In genomic region chr3:136184703-136185102, GRCh38 we compare ENCODE assay signal across 25 cellular contexts. TPM values are rescaled to one million over a fixed set of nuclear protein-coding genes. Genes with fewer than 3 reads are reported as not detected.
DNase-seq lines count a peak whose midpoint lies in the region; ATAC-seq, FAIRE-seq and TF ChIP-seq lines count a peak whose summit lies in the region.
"Had no signal": no experiment of that assay in that cellular context is flagged by ENCODE, and none has a peak within 500 bp of the region (broad histone marks: within the 10 kb centered on the region; RNA-seq: fewer than 3 reads in every experiment).

No MANE protein-coding gene starts in this region.

- no peak overlapping the region for H3K9ac ChIP-seq in astrocyte (ENCODE audit: low read length)

- TF ChIP-seq CTCF in astrocyte (IDR thresholded peaks at IDR 0.05; ENCODE audit: insufficient read depth, low read depth, low read length) (no peak), testis (IDR thresholded peaks at IDR 0.05) (no peak), GM13977 (IDR thresholded peaks at IDR 0.05; ENCODE audit: extremely low read depth, insufficient read depth, missing control alignments) (no peak)

- H3K27ac ChIP-seq in CD8-positive, alpha-beta memory T cell (ENCODE audit: low read depth, low read length): no peak overlapping the region
- H3K27ac ChIP-seq in astrocyte (ENCODE audit: low read depth, low read length) (no peak overlapping the region), testis (no peak overlapping the region)

- peaks cover 0 to 14% (median 2%) of the 10 kb centered on the region in 3 donors for H3K36me3 Mint-ChIP-seq in CD8-positive, alpha-beta memory T cell
- no peaks in the 10 kb centered on the region for H3K36me3 Mint-ChIP-seq in astrocyte (ENCODE audit: low read depth, unreplicated experiment)
- H3K36me3 Mint-ChIP-seq in activated T-helper 17 cell treated with anti-CD3 and anti-CD28 coated beads, Interleukin-2, amount 50 U/mL, for 72 hours (ENCODE audit: low read depth): peaks cover 19% of the 10 kb centered on the region
- H3K36me3 Mint-ChIP-seq: activated CD4-positive, alpha-beta memory T cell treated with anti-CD3 and anti-CD28 coated beads for 36 hours had no signal

- no peaks in the 10 kb centered on the region for H3K9me3 ChIP-seq in CD8-positive, alpha-beta memory T cell (ENCODE audit: low read length)
- H3K9me3 ChIP-seq in astrocyte (ENCODE audit: insufficient read depth, low read depth, low read length) (no peaks in the 10 kb centered on the region), testis (no peaks in the 10 kb centered on the region)

- CTCF ChIA-PET in CD8-positive, alpha-beta memory T cell (lab: Charles Lee): interaction anchor here (2.1 kb wide), 1 partner anchor 10 kb away, joined by 7 read pairs; the partner anchor contains the start of gene MSL2

- H4K20me1 ChIP-seq in astrocyte (ENCODE audit: insufficient read depth, low read length): peaks cover 96% of the 10 kb centered on the region

- TF ChIP-seq POLR2A in testis (IDR thresholded peaks at IDR 0.05): no peak

- H3K36me3 ChIP-seq in CD8-positive, alpha-beta memory T cell (ENCODE audit: insufficient read depth, low read length): no peaks in the 10 kb centered on the region
- H3K36me3 ChIP-seq in astrocyte (ENCODE audit: insufficient read depth, low read length) (no peaks in the 10 kb centered on the region), testis (ENCODE audit: low read depth, missing control alignments) (no peaks in the 10 kb centered on the region)

- peaks cover 83% of the 10 kb centered on the region for H3K4me1 ChIP-seq in CD8-positive, alpha-beta memory T cell (ENCODE audit: insufficient read depth, low read length)
- H3K4me1 ChIP-seq in astrocyte (ENCODE audit: insufficient read depth, low read length) (peaks cover 9% of the 10 kb centered on the region), testis (peaks cover 35% of the 10 kb centered on the region)

- no peak for FAIRE-seq in astrocyte (lab: Jason Lieb, UNC)
- FAIRE-seq: K562, keratinocyte had no signal

- peaks cover 82 to 95% (median 91%) of the 10 kb centered on the region in 3 donors for H3K4me1 Mint-ChIP-seq in CD8-positive, alpha-beta memory T cell
- peaks cover 24% of the 10 kb centered on the region for H3K4me1 Mint-ChIP-seq in astrocyte (ENCODE audit: low read depth, unreplicated experiment)
- H3K4me1 Mint-ChIP-seq in activated T-helper 17 cell treated with anti-CD3 and anti-CD28 coated beads, Interleukin-2, amount 50 U/mL, for 72 hours: peaks cover 31% of the 10 kb centered on the region

- H2AFZ ChIP-seq in astrocyte (ENCODE audit: low read depth, low read length): no peak overlapping the region

- no peak overlapping the region for H3K4me2 ChIP-seq in astrocyte (ENCODE audit: low read length)

- H3K27me3 Mint-ChIP-seq in CD8-positive, alpha-beta memory T cell: no peaks in the 10 kb centered on the region
- no peaks in the 10 kb centered on the region for H3K27me3 Mint-ChIP-seq in astrocyte (ENCODE audit: low read depth, unreplicated experiment)
- no peaks in the 10 kb centered on the region for H3K27me3 Mint-ChIP-seq in activated T-helper 17 cell treated with anti-CD3 and anti-CD28 coated beads, Interleukin-2, amount 50 U/mL, for 72 hours
- H3K27me3 Mint-ChIP-seq: activated CD4-positive, alpha-beta memory T cell treated with anti-CD3 and anti-CD28 coated beads for 36 hours; memory B cell had no signal

- peaks cover 99% of the 10 kb centered on the region for H3K79me2 ChIP-seq in astrocyte (ENCODE audit: insufficient read depth, low read length)

- DNase-seq in AG08395 (ENCODE audit: low spot score) (peak; percentile 42), astrocyte (ENCODE audit: low read depth) (no peak), left ventricle myocardium superior (no peak), testis (no peak), GM13977 (ENCODE audit: low spot score) (no peak)
- DNase-seq in CD8-positive, alpha-beta memory T cell: no peak
- DNase-seq: activated CD4-positive, alpha-beta memory T cell treated with anti-CD3 and anti-CD28 coated beads for 36 hours; activated CD4-positive, CD25-positive, alpha-beta regulatory T cell; activated gamma-delta T cell; anterior cingulate cortex; cerebellar nuclear complex; GF-D8; H9; NCI-H1048; NCI-H187; NCI-H2227 treated with DMSO at 0.1 percent for 48 hours; NCI-H748 treated with DMSO at 0.1 percent for 48 hours; stimulated activated CD4-positive, alpha-beta T cell treated with anti-CD3 and anti-CD28 coated beads, Interleukin-15, amount 100 ng/mL, for 24 hours; T-helper 9 cell had no signal

- intact Hi-C loops in left ventricle myocardium superior (cut with micrococcal nuclease) (no loop called here), testis (cut with DNase I; ENCODE audit: low total_unique reads) (no loop called here)

- 19 to 34% methylated on average over 2 of the region's 2 CpGs for WGBS in testis, 2 donors

- no peaks in the 10 kb centered on the region for H3K27me3 ChIP-seq in CD8-positive, alpha-beta memory T cell (ENCODE audit: insufficient read depth, low read length, poor library complexity, severe bottlenecking)
- H3K27me3 ChIP-seq in astrocyte (ENCODE audit: insufficient read depth, low read length): no peaks in the 10 kb centered on the region
- H3K27me3 ChIP-seq in testis: no peaks in the 10 kb centered on the region

- H3K4me3 ChIP-seq in CD8-positive, alpha-beta memory T cell (ENCODE audit: low read length): no peak overlapping the region
- H3K4me3 ChIP-seq in astrocyte (ENCODE audit: insufficient read depth, low read depth, low read length) (no peak overlapping the region), testis (no peak overlapping the region)
- H3K4me3 ChIP-seq: K562 had no signal

- in situ Hi-C loops in GM13977 (cut with MboI; ENCODE audit: low pct_unique_long_range_greater_than_20kb, low sequenced_read_pairs, unreplicated experiment): no loop called here

- POLR2A ChIA-PET in CD8-positive, alpha-beta memory T cell (lab: Charles Lee): interaction anchor here (0.6 to 1.0 kb wide), 2 partner anchors 10 to 11 kb away, joined by 3 to 4 read pairs; no protein-coding TSS in a partner anchor

- H3K9me3 Mint-ChIP-seq in CD8-positive, alpha-beta memory T cell: no peaks in the 10 kb centered on the region
- H3K9me3 Mint-ChIP-seq in astrocyte (ENCODE audit: unreplicated experiment): no peaks in the 10 kb centered on the region
- no peaks in the 10 kb centered on the region for H3K9me3 Mint-ChIP-seq in activated T-helper 17 cell treated with anti-CD3 and anti-CD28 coated beads, Interleukin-2, amount 50 U/mL, for 72 hours
- H3K9me3 Mint-ChIP-seq: activated CD4-positive, alpha-beta memory T cell treated with anti-CD3 and anti-CD28 coated beads for 36 hours; CD14-positive monocyte; H9; memory B cell had no signal

- ATAC-seq in left ventricle myocardium superior (peak; percentile 39), GM18867 (IDR thresholded peaks at IDR 0.05; ENCODE audit: unreplicated experiment) (no peak)
- ATAC-seq in activated T-helper 17 cell treated with anti-CD3 and anti-CD28 coated beads, Interleukin-2, amount 50 U/mL, for 72 hours (replicated peaks): no peak
- ATAC-seq: K562 had no signal

- H3K4me3 Mint-ChIP-seq in CD8-positive, alpha-beta memory T cell: peak overlapping the region in 4 of 7 donors; percentile 15 to 74 (median 50)
- H3K4me3 Mint-ChIP-seq in astrocyte (ENCODE audit: unreplicated experiment): peak overlapping the region; percentile 45
- no peak overlapping the region for H3K4me3 Mint-ChIP-seq in activated T-helper 17 cell treated with anti-CD3 and anti-CD28 coated beads, Interleukin-2, amount 50 U/mL, for 72 hours
- H3K4me3 Mint-ChIP-seq: activated CD4-positive, alpha-beta memory T cell treated with anti-CD3 and anti-CD28 coated beads for 36 hours; CD14-positive monocyte; H9; memory B cell had no signal

- H3K27ac Mint-ChIP-seq in CD8-positive, alpha-beta memory T cell: peak overlapping the region in 1 of 8 donors; percentile 57
- H3K27ac Mint-ChIP-seq in astrocyte (ENCODE audit: unreplicated experiment): no peak overlapping the region
- no peak overlapping the region for H3K27ac Mint-ChIP-seq in activated T-helper 17 cell treated with anti-CD3 and anti-CD28 coated beads, Interleukin-2, amount 50 U/mL, for 72 hours
- H3K27ac Mint-ChIP-seq: activated CD4-positive, alpha-beta memory T cell treated with anti-CD3 and anti-CD28 coated beads for 36 hours; H9; memory B cell had no signal

RNA-seq across cellular contexts. Expression of gene MSL2, which starts 11.4 kb away (rescaled TPM):
- 10 to 100 TPM; 46.2 to 53.4 TPM for total RNA-seq in CD8-positive, alpha-beta memory T cell
- polyA plus RNA-seq in CD8-positive, alpha-beta memory T cell: 33.6 TPM
- total RNA-seq in astrocyte (20.1 TPM in 2 replicates), left ventricle myocardium superior (23.2 TPM), testis (10 to 100 TPM; 48.7 to 56.9 TPM)
- 10 to 100 TPM; 43.0 to 55.0 TPM for total RNA-seq in activated T-helper 17 cell treated with anti-CD3 and anti-CD28 coated beads, Interleukin-2, amount 50 U/mL, for 72 hours
- polyA plus RNA-seq in testis (ENCODE audit: insufficient read depth, low read depth, low replicate concordance): 33.9 TPM
